Comparison of ENCODE assay signal across 8 cellular contexts in the genomic region with DNA sequence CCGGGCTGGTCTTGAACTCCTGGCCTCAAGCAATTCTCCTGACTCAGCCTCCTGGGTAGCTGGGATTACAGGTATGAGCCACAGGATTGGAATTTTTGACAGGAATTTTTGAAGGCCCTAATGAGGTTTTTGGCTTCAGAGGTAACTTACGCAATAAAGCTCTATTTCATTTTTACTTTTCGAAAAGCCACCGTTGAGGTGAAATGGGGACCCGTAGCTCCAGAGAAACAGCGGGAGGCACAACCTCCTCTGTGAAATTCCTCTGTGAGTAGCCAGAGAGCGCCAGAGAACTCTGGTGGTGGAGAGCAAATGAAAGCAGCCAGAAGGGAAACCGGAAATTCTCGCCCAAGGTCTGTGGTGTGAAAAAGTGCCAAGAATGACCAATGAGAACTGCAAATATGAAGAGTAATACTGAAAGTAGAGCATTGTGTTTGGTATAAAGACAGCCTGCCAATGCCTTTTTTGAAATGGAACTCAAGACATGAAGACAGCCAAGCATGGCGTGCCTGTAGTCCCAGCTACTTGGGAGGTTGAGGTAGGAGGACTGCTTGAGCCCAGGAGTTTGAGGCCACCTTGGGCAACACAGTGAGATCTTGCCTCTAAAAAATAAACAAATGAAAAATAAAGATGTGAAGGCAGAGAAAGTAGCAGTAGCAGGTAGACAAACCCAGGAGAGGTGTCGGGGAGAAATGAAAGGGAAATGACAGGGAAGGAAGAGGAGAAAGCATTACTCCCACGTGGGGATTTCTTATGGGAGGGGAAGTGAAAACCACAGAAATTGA. TPM values are rescaled to one million over a fixed set of nuclear protein-coding genes. Genes with fewer than 3 reads are reported as not detected.
DNase-seq lines count a peak whose midpoint lies in the region; ATAC-seq, FAIRE-seq and TF ChIP-seq lines count a peak whose summit lies in the region.

No MANE protein-coding gene starts in this region.

- no peak overlapping the region for H2AK5ac ChIP-seq in H1 (ENCODE audit: low read depth, low read length)

- no peak overlapping the region for H2AFZ ChIP-seq in H1 (ENCODE audit: low read length)

- peak; percentile 59 to 84 (median 80) for TF ChIP-seq CTCF in H1 (IDR thresholded peaks at IDR 0.05; ENCODE audit: control extremely low read depth in 1 of 3, insufficient read depth in 1 of 3, low read depth in 1 of 3, low read length in 3 of 3)
- TF ChIP-seq CTCF in suprapubic skin (IDR thresholded peaks at IDR 0.05), result peak in 1 of 2 donors; percentile 55

- TF ChIP-seq EP300 in H1 (IDR thresholded peaks at IDR 0.05; ENCODE audit: borderline replicate concordance in 1 of 2, low read depth in 2 of 2, low read length in 2 of 2), result no peak
- no peak for TF ChIP-seq EP300 in suprapubic skin (IDR thresholded peaks at IDR 0.05)

- peak; percentile 87 for TF ChIP-seq RAD21 in H1 (IDR thresholded peaks at IDR 0.05 in 1 of 2, conservative IDR thresholded peaks at IDR 0.05 in 1 of 2; ENCODE audit: low read depth in 2 of 2, low read length in 2 of 2)

- H3K4me1 Mint-ChIP-seq in naive B cell, result peaks cover 55 to 90% (median 63%) of the 10 kb centered on the region in 3 donors

- no peak overlapping the region for H3K56ac ChIP-seq in H1 (replicated peaks; ENCODE audit: insufficient read length, low read depth, low read length)

- WGBS in H1 (ENCODE audit: extremely low coverage in 1 of 2, insufficient coverage in 1 of 2, insufficient read length in 1 of 2, insufficient replicate concordance in 2 of 2, low coverage in 1 of 2, low lambda C conversion rate in 2 of 2, missing lambda C conversion rate in 1 of 2), 2 experiments, result 80% methylated on average over 12 of the region's 12 CpGs; no CpG with 5 or more reads in 1 of the 2 experiments
- 45% methylated on average over 12 of the region's 12 CpGs for WGBS in suprapubic skin

- no peak overlapping the region for H3K9ac ChIP-seq in H1 (replicated peaks in 1 of 4; ENCODE audit: extremely low read depth in 1 of 4, low read depth in 3 of 4, low read length in 3 of 4)

- no peak overlapping the region for H3K14ac ChIP-seq in H1 (ENCODE audit: insufficient read length)

- no peaks in the 10 kb centered on the region for H4K20me1 ChIP-seq in H1 (replicated peaks in 1 of 2; ENCODE audit: control insufficient read depth in 1 of 2, insufficient read depth in 2 of 2, low read length in 2 of 2)

- no peak overlapping the region for H2BK12ac ChIP-seq in H1 (ENCODE audit: low read depth, low read length)

- no peak overlapping the region for H3K27ac ChIP-seq in H1 (ENCODE audit: low read depth, low read length)
- peak overlapping the region; percentile 37 for H3K27ac ChIP-seq in suprapubic skin

- no peak overlapping the region for H3K18ac ChIP-seq in H1 (ENCODE audit: extremely low read depth, low read length)

- no peak overlapping the region for H2BK20ac ChIP-seq in H1 (ENCODE audit: low read length)

- no peak overlapping the region for H4K5ac ChIP-seq in H1 (ENCODE audit: insufficient read length, low read depth, low read length)

- H2BK120ac ChIP-seq in H1 (replicated peaks; ENCODE audit: low read depth, low read length), result no peak overlapping the region

- DNase-seq in activated gamma-delta T cell treated with Interleukin-2 at 50 U/mL for 16 hours (peak; percentile 56), activated gamma-delta T cell (lab: John Stamatoyannopoulos, UW) (no peak), NCI-H1105 (lab: John Stamatoyannopoulos, UW) (peak; percentile 1), H1 (ENCODE audit: low read depth in 1 of 2, low spot score in 2 of 2) (peak; percentile 19 to 62), naive B cell (peak; percentile 73), suprapubic skin (ENCODE audit: low spot score in 2 of 2) (peak in 1 of 2 donors; percentile 67)
- DNase-seq in activated CD4-positive, alpha-beta T cell treated with anti-CD3 and anti-CD28 coated beads, Interleukin-2, amount 50 U/mL, for 1 hour, result peak; percentile 51

- H3K9me3 ChIP-seq in H1 (ENCODE audit: insufficient read depth in 2 of 2, low read depth in 1 of 2, low read length in 1 of 2) (no peaks in the 10 kb centered on the region), suprapubic skin (no peaks in the 10 kb centered on the region)

- no peak overlapping the region for H3K23ac ChIP-seq in H1 (ENCODE audit: insufficient read length)

- H3K36me3 ChIP-seq in H1 (ENCODE audit: control insufficient read depth in 2 of 4, insufficient read depth in 4 of 4, low read length in 3 of 4) (no peaks in the 10 kb centered on the region), suprapubic skin (no peaks in the 10 kb centered on the region)

- no peaks in the 10 kb centered on the region for H3K9me3 Mint-ChIP-seq in naive B cell

- POLR2A ChIA-PET in H1 (lab: Charles Lee; ENCODE audit: partially characterized antibody), result interaction anchor here (0.6 to 1.5 kb wide), 3 partner anchors 33 to 1510 kb away, joined by 3 to 4 read pairs (median 3); a partner anchor contains a TSS

- H3K4me1 ChIP-seq in H1 (replicated peaks in 1 of 4; ENCODE audit: control insufficient read depth in 3 of 4, insufficient read depth in 4 of 4, low read length in 3 of 4) (no peaks in the 10 kb centered on the region), suprapubic skin (peaks cover 5% of the 10 kb centered on the region)

- peak; percentile 94 for ATAC-seq in HG02759 (IDR thresholded peaks at IDR 0.05; ENCODE audit: unreplicated experiment)
- peak; percentile 79 to 86 for ATAC-seq in naive B cell (ENCODE audit: low read depth in 2 of 2)

- no peak for TF ChIP-seq POLR2A in H1 (IDR thresholded peaks at IDR 0.05; ENCODE audit: control extremely low read depth in 1 of 2, low read depth in 2 of 2, low read length in 2 of 2)
- no peak for TF ChIP-seq POLR2A in suprapubic skin (IDR thresholded peaks at IDR 0.05)

- H3K27me3 ChIP-seq in H1 (replicated peaks in 1 of 4; ENCODE audit: control insufficient read depth in 3 of 4, extremely low read depth in 1 of 4, insufficient read depth in 3 of 4, low read length in 3 of 4) (no peaks in the 10 kb centered on the region), suprapubic skin (no peaks in the 10 kb centered on the region)

- no peak overlapping the region for H4K91ac ChIP-seq in H1 (replicated peaks; ENCODE audit: insufficient read length, low read length)

- H3K27me3 Mint-ChIP-seq in naive B cell, result no peaks in the 10 kb centered on the region

- no peak overlapping the region for H3K4ac ChIP-seq in H1 (replicated peaks; ENCODE audit: insufficient read length, low read depth, low read length)

- H3K4me2 ChIP-seq in H1 (ENCODE audit: insufficient read depth in 1 of 2, low read depth in 2 of 2, low read length in 2 of 2), result no peak overlapping the region

- H3K79me2 ChIP-seq in H1 (ENCODE audit: control insufficient read depth in 1 of 2, insufficient read depth in 2 of 2, low read length in 2 of 2), result no peaks in the 10 kb centered on the region

- H2BK15ac ChIP-seq in H1 (ENCODE audit: low read length), result no peak overlapping the region

- no peaks in the 10 kb centered on the region for H3K79me1 ChIP-seq in H1 (ENCODE audit: low read depth, low read length)

- peak; percentile 65 for FAIRE-seq in H1 (lab: Jason Lieb, UNC)

- H3K4me3 ChIP-seq in H1 (ENCODE audit: extremely low read depth in 1 of 4, insufficient read depth in 2 of 4, low read depth in 3 of 4, low read length in 4 of 4) (no peak overlapping the region), suprapubic skin (peak overlapping the region; percentile 28)

- H2BK5ac ChIP-seq in H1 (ENCODE audit: low read depth, low read length), result no peak overlapping the region

- no peak overlapping the region for H4K8ac ChIP-seq in H1 (ENCODE audit: extremely low read depth, insufficient read depth, low read length)

- H3K27ac Mint-ChIP-seq in naive B cell, result peak overlapping the region; percentile 92 to 97 (median 96)

- CTCF ChIA-PET in H1 (lab: Charles Lee; ENCODE audit: partially characterized antibody), result interaction anchor here (0.6 to 3.7 kb wide), 39 partner anchors 9 to 627 kb away, joined by 3 to 20 read pairs (median 4); a partner anchor contains a TSS

- H3K23me2 ChIP-seq in H1 (ENCODE audit: low read depth, low read length), result no peaks in the 10 kb centered on the region

- H3K36me3 Mint-ChIP-seq in naive B cell, result no peaks in the 10 kb centered on the region

- H3K4me3 Mint-ChIP-seq in naive B cell, result peak overlapping the region; percentile 81 to 96 (median 86)

TF ChIP-seq in H1, 55 proteins besides CTCF, POLR2A, EP300 and RAD21:
- TF ChIP-seq SRF (IDR thresholded peaks at IDR 0.05; ENCODE audit: low read depth, low read length) (no peak), TEAD4 (IDR thresholded peaks at IDR 0.05; ENCODE audit: low read depth, low read length) (0 out of 2 replicates have a peak, but pooled peaks have one; percentile 48), POLR2AphosphoS5 (IDR thresholded peaks at IDR 0.05; ENCODE audit: low read depth, low read length) (no peak), CEBPB (IDR thresholded peaks at IDR 0.05; ENCODE audit: low read depth, low read length) (peak; percentile 79), JUN (IDR thresholded peaks at IDR 0.05; ENCODE audit: low read depth, low read length) (no peak), CBX8 (IDR thresholded peaks at IDR 0.05; ENCODE audit: borderline replicate concordance, low read depth, low read length) (no peak), YY1 (IDR thresholded peaks at IDR 0.05; ENCODE audit: low read depth, low read length) (no peak), RNF2 (IDR thresholded peaks at IDR 0.05; ENCODE audit: borderline replicate concordance, low read depth, low read length, missing control alignments, poor library complexity, severe bottlenecking) (no peak)
- TF ChIP-seq, protein P1, sequence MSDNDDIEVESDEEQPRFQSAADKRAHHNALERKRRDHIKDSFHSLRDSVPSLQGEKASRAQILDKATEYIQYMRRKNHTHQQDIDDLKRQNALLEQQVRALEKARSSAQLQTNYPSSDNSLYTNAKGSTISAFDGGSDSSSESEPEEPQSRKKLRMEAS (IDR thresholded peaks at IDR 0.05), result no peak
TF ChIP-seq in H1: peak in this region for 2.

RNA-seq across cellular contexts. Expression of a gene that starts 33.0 kb away (rescaled TPM):
- 25.3 and 26.1 TPM in 2 replicates for total RNA-seq in H1 (2021; fragmentation: NEBNext Ultra II Directional; extraction: Animal tissue kit (Norgen Biotek cat#: 25700))
- polyA plus RNA-seq in H1 (2011; rRNA removed) (11.2 and 14.3 TPM in 2 replicates), naive B cell (ENCODE audit: low read depth in 6 of 6) (10 to 100 TPM; 52.2 to 86.7 (median 68.1) TPM)
- polyA plus RNA-seq in H1 (2011; cell fraction: cytosol; rRNA removed), result 11.0 TPM
- polyA plus RNA-seq in H1 (2011; cell fraction: nucleus; rRNA removed), result 22.8 TPM
- 16.2 to 24.8 TPM (median 18.3 TPM) in 4 replicates for polyA plus RNA-seq in H1 (2012, experiment 1 of 2)
- polyA plus RNA-seq in H1 (2012, experiment 2 of 2), result 1.9 TPM
- 35.4 TPM for polyA plus RNA-seq in H1 (2013, experiment 1 of 2)
- 33.9 TPM for polyA plus RNA-seq in H1 (2013, experiment 2 of 2)
- polyA minus RNA-seq in H1 (2011; rRNA and poly(A)+ RNA removed), result 23.5 and 54.9 TPM in 2 replicates
- 15.8 TPM for polyA minus RNA-seq in H1 (2011; cell fraction: cytosol; rRNA and poly(A)+ RNA removed)
- 50.4 TPM for polyA minus RNA-seq in H1 (2011; cell fraction: nucleus; rRNA and poly(A)+ RNA removed)
- 10 to 100 TPM; 13.5 to 25.0 (median 17.2) TPM for total RNA-seq in suprapubic skin
